18 cellular contexts compared by ENCODE assay signal in the genomic region with DNA sequence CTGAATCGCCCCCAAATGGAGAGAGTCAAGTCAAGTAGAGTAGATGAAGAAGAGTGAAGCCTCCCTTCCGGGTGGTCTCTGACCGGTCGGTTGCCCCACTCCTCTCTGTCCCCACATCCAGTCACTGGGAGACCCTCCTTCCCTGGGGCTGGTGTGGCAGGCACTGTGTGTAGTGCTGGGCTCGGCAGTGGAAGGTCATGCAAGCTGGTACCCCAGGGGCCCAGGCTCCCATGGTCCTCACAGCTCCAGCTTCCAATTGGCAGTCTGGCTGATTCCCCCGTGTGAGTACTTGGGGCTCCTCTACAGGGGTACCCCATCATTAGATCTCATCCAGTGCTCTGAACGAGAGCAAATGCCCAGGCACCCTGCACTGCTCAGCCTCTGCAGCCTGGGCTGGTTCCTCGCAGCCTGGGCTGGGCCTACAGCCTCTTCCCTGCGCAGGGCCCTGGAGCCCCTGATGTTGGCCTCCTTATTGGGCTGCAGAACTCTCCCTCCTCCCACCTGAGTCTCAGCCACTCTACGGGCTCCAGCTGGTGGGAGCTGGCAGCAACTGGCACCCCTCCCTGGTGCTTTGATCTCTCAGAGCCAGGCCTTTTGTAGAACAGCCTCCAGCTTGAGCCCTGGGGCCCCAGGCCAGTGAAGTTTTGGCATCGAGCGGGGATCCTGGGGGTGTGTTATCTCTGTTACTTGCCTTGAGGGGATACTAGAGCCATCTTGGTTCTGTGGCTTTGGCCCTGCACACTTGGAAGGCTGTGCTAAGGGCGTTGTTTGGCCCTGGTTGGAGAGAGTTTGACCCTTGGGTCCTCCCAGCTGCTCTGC.
"Had no signal": no experiment of that assay in that cellular context is flagged by ENCODE, and none has a peak within 500 bp of the region (broad histone marks: within the 10 kb centered on the region; RNA-seq: fewer than 3 reads in every experiment).

No MANE protein-coding gene starts in this region.

- H3K4me3 ChIP-seq: pancreas, suprapubic skin had no signal

- H3K36me3 Mint-ChIP-seq: activated CD4-positive, alpha-beta memory T cell treated with anti-CD3 and anti-CD28 coated beads for 36 hours; activated CD8-positive, alpha-beta memory T cell treated with anti-CD3 and anti-CD28 coated beads, Interleukin-2, amount 10 ng/mL, durations not matched to agents 7 days and 5 days; activated naive CD8-positive, alpha-beta T cell treated with anti-CD3 and anti-CD28 coated beads, Interleukin-2, amount 10 ng/mL, durations not matched to agents 7 days and 5 days; naive thymus-derived CD4-positive, alpha-beta T cell; stimulated activated naive B cell treated with anti-CD40 and anti-IgM and Interleukin-4, amounts not matched to agents 10 μg/mL and 1 μg/mL and 100 μg/mL, for 72 hours had no signal

- H3K27ac Mint-ChIP-seq: activated CD4-positive, alpha-beta memory T cell treated with anti-CD3 and anti-CD28 coated beads for 36 hours; activated CD4-positive, alpha-beta T cell treated with anti-CD3 and anti-CD28 coated beads for 36 hours; activated CD8-positive, alpha-beta memory T cell treated with anti-CD3 and anti-CD28 coated beads, Interleukin-2, amount 10 ng/mL, durations not matched to agents 7 days and 5 days; activated naive CD8-positive, alpha-beta T cell treated with anti-CD3 and anti-CD28 coated beads, Interleukin-2, amount 10 ng/mL, durations not matched to agents 7 days and 5 days; activated T-cell treated with anti-CD3 and anti-CD28 coated beads, Interleukin-2, amount 50 U/mL, for 24 hours; dendritic cell treated with granulocyte-macrophage colony-stimulating factor and Interleukin-4, amounts not matched to agents 40 ng/mL and 50 ng/mL, for 4 days; naive thymus-derived CD4-positive, alpha-beta T cell; stimulated activated naive B cell treated with anti-CD40 and anti-IgM and Interleukin-4, amounts not matched to agents 10 μg/mL and 1 μg/mL and 100 μg/mL, for 72 hours; T-helper 17 cell had no signal

- H3K9me3 Mint-ChIP-seq: activated CD4-positive, alpha-beta memory T cell treated with anti-CD3 and anti-CD28 coated beads for 36 hours had no signal

- H3K9me3 ChIP-seq: pancreas, suprapubic skin had no signal

- H3K4me1 Mint-ChIP-seq: activated CD4-positive, alpha-beta T cell treated with anti-CD3 and anti-CD28 coated beads for 36 hours; activated CD8-positive, alpha-beta memory T cell treated with anti-CD3 and anti-CD28 coated beads, Interleukin-2, amount 10 ng/mL, durations not matched to agents 7 days and 5 days; activated naive CD8-positive, alpha-beta T cell treated with anti-CD3 and anti-CD28 coated beads, Interleukin-2, amount 10 ng/mL, durations not matched to agents 7 days and 5 days; stimulated activated naive B cell treated with anti-CD40 and anti-IgM and Interleukin-4, amounts not matched to agents 10 μg/mL and 1 μg/mL and 100 μg/mL, for 72 hours had no signal

- H3K27me3 ChIP-seq: brain microvascular endothelial cell, foreskin keratinocyte, pancreas had no signal

- H3K36me3 ChIP-seq: brain microvascular endothelial cell, pancreas, suprapubic skin, WERI-Rb-1 had no signal

- DNase-seq: activated CD4-positive, alpha-beta memory T cell treated with anti-CD3 and anti-CD28 coated beads for 36 hours; activated CD4-positive, alpha-beta T cell treated with anti-CD3 and anti-CD28 coated beads for 36 hours; activated CD8-positive, alpha-beta memory T cell treated with anti-CD3 and anti-CD28 coated beads, Interleukin-2, amount 10 ng/mL, durations not matched to agents 7 days and 5 days; activated naive CD8-positive, alpha-beta T cell treated with anti-CD3 and anti-CD28 coated beads, Interleukin-2, amount 10 ng/mL, durations not matched to agents 7 days and 5 days; activated T-cell treated with anti-CD3 and anti-CD28 coated beads, Interleukin-2, amount 50 U/mL, for 24 hours; brain microvascular endothelial cell; cerebellar nuclear complex; effector memory CD4-positive, alpha-beta T cell; foreskin keratinocyte; stimulated activated CD4-positive, alpha-beta T cell treated with anti-CD3 and anti-CD28 coated beads, Interleukin-2, amount 100 ng/mL, for 48 hours; stimulated activated naive B cell treated with anti-CD40 and anti-IgM and Interleukin-4, amounts not matched to agents 10 μg/mL and 1 μg/mL and 100 μg/mL, for 72 hours; T-helper 17 cell; trophoblast cell; WERI-Rb-1 had no signal

- H3K27me3 Mint-ChIP-seq: activated CD4-positive, alpha-beta memory T cell treated with anti-CD3 and anti-CD28 coated beads for 36 hours; activated CD4-positive, alpha-beta T cell treated with anti-CD3 and anti-CD28 coated beads for 36 hours; activated CD8-positive, alpha-beta memory T cell treated with anti-CD3 and anti-CD28 coated beads, Interleukin-2, amount 10 ng/mL, durations not matched to agents 7 days and 5 days; activated naive CD8-positive, alpha-beta T cell treated with anti-CD3 and anti-CD28 coated beads, Interleukin-2, amount 10 ng/mL, durations not matched to agents 7 days and 5 days; naive thymus-derived CD4-positive, alpha-beta T cell; T-helper 17 cell had no signal

- H3K27ac ChIP-seq: brain microvascular endothelial cell, foreskin keratinocyte, pancreas, suprapubic skin, WERI-Rb-1 had no signal

- H3K4me3 Mint-ChIP-seq: activated CD4-positive, alpha-beta memory T cell treated with anti-CD3 and anti-CD28 coated beads for 36 hours; activated CD4-positive, alpha-beta T cell treated with anti-CD3 and anti-CD28 coated beads for 36 hours; activated CD8-positive, alpha-beta memory T cell treated with anti-CD3 and anti-CD28 coated beads, Interleukin-2, amount 10 ng/mL, durations not matched to agents 7 days and 5 days; activated naive CD8-positive, alpha-beta T cell treated with anti-CD3 and anti-CD28 coated beads, Interleukin-2, amount 10 ng/mL, durations not matched to agents 7 days and 5 days; activated T-cell treated with anti-CD3 and anti-CD28 coated beads, Interleukin-2, amount 50 U/mL, for 24 hours; dendritic cell treated with granulocyte-macrophage colony-stimulating factor and Interleukin-4, amounts not matched to agents 40 ng/mL and 50 ng/mL, for 4 days; naive thymus-derived CD4-positive, alpha-beta T cell; stimulated activated naive B cell treated with anti-CD40 and anti-IgM and Interleukin-4, amounts not matched to agents 10 μg/mL and 1 μg/mL and 100 μg/mL, for 72 hours; T-helper 17 cell had no signal

- H3K4me1 ChIP-seq: foreskin keratinocyte, pancreas, suprapubic skin had no signal
